Comparison of ENCODE assay signal across 1 cellular context in the genomic region with DNA sequence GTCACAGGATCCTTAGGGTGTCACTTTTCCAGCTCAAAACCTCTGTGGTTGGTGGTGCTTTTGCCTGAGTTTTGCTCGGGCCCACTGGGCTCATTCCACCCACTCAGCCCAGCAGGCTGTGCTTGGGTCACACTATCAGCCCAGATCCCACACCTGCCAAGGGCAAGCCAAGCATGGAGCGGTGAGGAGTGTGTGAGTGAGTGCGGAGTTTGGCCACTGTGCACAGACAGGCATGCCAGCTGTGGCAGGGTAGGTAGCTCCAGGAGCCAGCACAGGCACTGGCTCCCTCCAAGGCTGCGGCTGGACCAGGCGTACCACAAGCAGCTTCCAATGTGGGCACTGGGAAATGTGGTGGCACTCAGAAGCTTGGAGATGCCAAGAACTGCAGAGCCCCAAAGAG.
TF ChIP-seq lines count a peak whose summit lies in the region.

No MANE protein-coding gene starts in this region.

TF ChIP-seq in HepG2, 621 proteins besides CTCF, POLR2A, EP300 and RAD21:
- TF ChIP-seq ZFP36 (IDR thresholded peaks at IDR 0.05; ENCODE audit: borderline replicate concordance, low read depth, low read length, partially characterized antibody) (no peak), SMARCE1 (IDR thresholded peaks at IDR 0.05; ENCODE audit: borderline replicate concordance) (no peak), ZNF414 (CRISPR knock-in tag; IDR thresholded peaks at IDR 0.05) (no peak), ZNF615 (CRISPR knock-in tag; IDR thresholded peaks at IDR 0.05; ENCODE audit: borderline replicate concordance) (no peak), SNAPC2 (CRISPR knock-in tag; IDR thresholded peaks at IDR 0.05) (no peak), ZNF83 (CRISPR knock-in tag; IDR thresholded peaks at IDR 0.05; ENCODE audit: borderline replicate concordance) (no peak), SRSF1 (optimal IDR thresholded peaks at IDR 0.05; ENCODE audit: low read depth, low read length) (no peak), ZNF296 (CRISPR knock-in tag; conservative IDR thresholded peaks at IDR 0.05) (no peak), ZBTB39 (CRISPR knock-in tag; IDR thresholded peaks at IDR 0.05) (no peak), NFIB (CRISPR knock-in tag; IDR thresholded peaks at IDR 0.05; ENCODE audit: borderline replicate concordance) (no peak), ZNF605 (CRISPR knock-in tag; IDR thresholded peaks at IDR 0.05) (no peak), XRCC5 (optimal IDR thresholded peaks at IDR 0.05; ENCODE audit: low read length) (no peak), ZFP1 (CRISPR knock-in tag; IDR thresholded peaks at IDR 0.05) (no peak)
- TF ChIP-seq, protein P1, sequence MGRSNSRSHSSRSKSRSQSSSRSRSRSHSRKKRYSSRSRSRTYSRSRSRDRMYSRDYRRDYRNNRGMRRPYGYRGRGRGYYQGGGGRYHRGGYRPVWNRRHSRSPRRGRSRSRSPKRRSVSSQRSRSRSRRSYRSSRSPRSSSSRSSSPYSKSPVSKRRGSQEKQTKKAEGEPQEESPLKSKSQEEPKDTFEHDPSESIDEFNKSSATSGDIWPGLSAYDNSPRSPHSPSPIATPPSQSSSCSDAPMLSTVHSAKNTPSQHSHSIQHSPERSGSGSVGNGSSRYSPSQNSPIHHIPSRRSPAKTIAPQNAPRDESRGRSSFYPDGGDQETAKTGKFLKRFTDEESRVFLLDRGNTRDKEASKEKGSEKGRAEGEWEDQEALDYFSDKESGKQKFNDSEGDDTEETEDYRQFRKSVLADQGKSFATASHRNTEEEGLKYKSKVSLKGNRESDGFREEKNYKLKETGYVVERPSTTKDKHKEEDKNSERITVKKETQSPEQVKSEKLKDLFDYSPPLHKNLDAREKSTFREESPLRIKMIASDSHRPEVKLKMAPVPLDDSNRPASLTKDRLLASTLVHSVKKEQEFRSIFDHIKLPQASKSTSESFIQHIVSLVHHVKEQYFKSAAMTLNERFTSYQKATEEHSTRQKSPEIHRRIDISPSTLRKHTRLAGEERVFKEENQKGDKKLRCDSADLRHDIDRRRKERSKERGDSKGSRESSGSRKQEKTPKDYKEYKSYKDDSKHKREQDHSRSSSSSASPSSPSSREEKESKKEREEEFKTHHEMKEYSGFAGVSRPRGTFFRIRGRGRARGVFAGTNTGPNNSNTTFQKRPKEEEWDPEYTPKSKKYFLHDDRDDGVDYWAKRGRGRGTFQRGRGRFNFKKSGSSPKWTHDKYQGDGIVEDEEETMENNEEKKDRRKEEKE (IDR thresholded peaks at IDR 0.05) = no peak
- TF ChIP-seq, protein P2, sequence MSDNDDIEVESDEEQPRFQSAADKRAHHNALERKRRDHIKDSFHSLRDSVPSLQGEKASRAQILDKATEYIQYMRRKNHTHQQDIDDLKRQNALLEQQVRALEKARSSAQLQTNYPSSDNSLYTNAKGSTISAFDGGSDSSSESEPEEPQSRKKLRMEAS (IDR thresholded peaks at IDR 0.05) = no peak
